2 cellular contexts compared by ENCODE assay signal in genomic region chr20:44736170-44737021, GRCh38.
TF ChIP-seq lines count a peak whose summit lies in the region.

No MANE protein-coding gene starts in this region.

TF ChIP-seq in HCT116, 20 proteins besides CTCF, POLR2A, EP300 and RAD21:
- TF ChIP-seq POLR2AphosphoS5 (IDR thresholded peaks at IDR 0.05; ENCODE audit: low read depth, low read length) (peak; percentile 43), SP1 (IDR thresholded peaks at IDR 0.05; ENCODE audit: low read depth) (peak; percentile 57), CBX3 (IDR thresholded peaks at IDR 0.05; ENCODE audit: low read depth) (no peak; the same call in 1 of the 2 replicates)
TF ChIP-seq in HCT116: peak in this region for 2.

TF ChIP-seq in GM12878, 131 proteins besides CTCF, POLR2A, EP300 and RAD21:
- TF ChIP-seq KDM1A (IDR thresholded peaks at IDR 0.05; ENCODE audit: borderline replicate concordance) (no peak), HCFC1 (IDR thresholded peaks at IDR 0.05; ENCODE audit: low read length) (peak; percentile 77), CEBPB (IDR thresholded peaks at IDR 0.05; ENCODE audit: borderline replicate concordance in 1 of 2, low read depth in 2 of 2, low read length in 2 of 2) (no peak), ESRRA (IDR thresholded peaks at IDR 0.05; ENCODE audit: low read length) (no peak), CBX5 (IDR thresholded peaks at IDR 0.05; ENCODE audit: low read depth) (no peak), ZZZ3 (IDR thresholded peaks at IDR 0.05; ENCODE audit: control insufficient read depth, insufficient read length, low read depth) (no peak), USF2 (IDR thresholded peaks at IDR 0.05; ENCODE audit: borderline replicate concordance, low read depth, low read length) (peak; percentile 44), USF1 (IDR thresholded peaks at IDR 0.05; ENCODE audit: borderline replicate concordance, extremely low read length, insufficient read depth, low read depth, low read length) (peak; percentile 68), RAD51 (IDR thresholded peaks at IDR 0.05) (peak; percentile 67; the same call in 1 of the 2 replicates), PKNOX1 (IDR thresholded peaks at IDR 0.05) (no peak), NR2C1 (IDR thresholded peaks at IDR 0.05) (no peak), KLF5 (IDR thresholded peaks at IDR 0.05; ENCODE audit: partially characterized antibody) (no peak), SIX5 (IDR thresholded peaks at IDR 0.05; ENCODE audit: low read depth, low read length, severe bottlenecking) (peak; percentile 78), SMC3 (IDR thresholded peaks at IDR 0.05; ENCODE audit: borderline replicate concordance, low read length) (no peak), YY1 (IDR thresholded peaks at IDR 0.05; ENCODE audit: low read depth, low read length) (0 out of 2 replicates have a peak, but pooled peaks have one; percentile 19), GABPA (IDR thresholded peaks at IDR 0.05; ENCODE audit: low read depth) (peak; percentile 59; the same call in 1 of the 2 replicates)
- TF ChIP-seq, protein P1, sequence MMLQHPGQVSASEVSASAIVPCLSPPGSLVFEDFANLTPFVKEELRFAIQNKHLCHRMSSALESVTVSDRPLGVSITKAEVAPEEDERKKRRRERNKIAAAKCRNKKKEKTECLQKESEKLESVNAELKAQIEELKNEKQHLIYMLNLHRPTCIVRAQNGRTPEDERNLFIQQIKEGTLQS (IDR thresholded peaks at IDR 0.05; ENCODE audit: borderline replicate concordance, extremely low read depth, low read depth, low read length): peak; percentile 69; the same call in 1 of the 2 replicates
- TF ChIP-seq, protein P2, sequence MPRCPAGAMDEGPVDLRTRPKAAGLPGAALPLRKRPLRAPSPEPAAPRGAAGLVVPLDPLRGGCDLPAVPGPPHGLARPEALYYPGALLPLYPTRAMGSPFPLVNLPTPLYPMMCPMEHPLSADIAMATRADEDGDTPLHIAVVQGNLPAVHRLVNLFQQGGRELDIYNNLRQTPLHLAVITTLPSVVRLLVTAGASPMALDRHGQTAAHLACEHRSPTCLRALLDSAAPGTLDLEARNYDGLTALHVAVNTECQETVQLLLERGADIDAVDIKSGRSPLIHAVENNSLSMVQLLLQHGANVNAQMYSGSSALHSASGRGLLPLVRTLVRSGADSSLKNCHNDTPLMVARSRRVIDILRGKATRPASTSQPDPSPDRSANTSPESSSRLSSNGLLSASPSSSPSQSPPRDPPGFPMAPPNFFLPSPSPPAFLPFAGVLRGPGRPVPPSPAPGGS (IDR thresholded peaks at IDR 0.05; ENCODE audit: borderline replicate concordance, insufficient read depth, low read depth, low read length, poor library complexity, severe bottlenecking): no peak
- TF ChIP-seq, protein P3, sequence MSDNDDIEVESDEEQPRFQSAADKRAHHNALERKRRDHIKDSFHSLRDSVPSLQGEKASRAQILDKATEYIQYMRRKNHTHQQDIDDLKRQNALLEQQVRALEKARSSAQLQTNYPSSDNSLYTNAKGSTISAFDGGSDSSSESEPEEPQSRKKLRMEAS (IDR thresholded peaks at IDR 0.05; ENCODE audit: low read depth, low read length): no peak
TF ChIP-seq in GM12878: peak in this region for 8.
